ENCODE assay signal across 1 cellular context in the genomic region with DNA sequence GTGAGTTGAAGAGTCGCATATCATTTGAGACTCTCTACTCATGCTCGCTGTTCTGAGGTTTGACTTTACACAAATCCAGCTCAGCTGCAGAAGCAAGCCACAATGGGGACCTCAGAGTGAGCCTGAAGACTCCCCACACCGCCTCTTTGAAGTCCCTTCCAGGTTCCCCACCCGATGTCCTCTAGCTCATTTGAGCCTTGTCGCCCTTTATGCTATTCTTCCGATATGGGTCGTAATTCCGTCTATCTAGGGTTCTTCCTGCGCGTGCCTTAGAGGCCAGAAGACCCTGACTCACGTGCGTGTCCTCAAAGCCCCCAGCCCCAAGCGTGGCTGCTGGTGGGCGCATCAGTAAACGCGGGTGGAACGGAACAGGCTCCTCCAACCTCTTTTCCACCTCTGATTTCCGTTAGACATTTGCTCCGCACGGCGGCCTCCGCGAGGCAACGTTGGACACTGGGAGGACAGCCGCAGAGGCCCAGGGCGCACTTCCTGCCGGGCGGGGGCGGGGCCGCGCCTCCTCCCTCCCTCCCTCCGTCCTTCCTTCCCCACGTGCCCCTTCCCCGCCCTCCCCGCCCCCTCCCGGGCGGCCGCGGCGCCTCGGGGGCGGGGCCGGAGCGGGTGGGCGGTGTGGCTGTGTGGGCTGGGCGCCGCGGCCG.
A peak's percentile ranks its signal among the peaks of the same experiment; 100 is the strongest.
TF ChIP-seq lines count a peak whose summit lies in the region.

A gene with protein sequence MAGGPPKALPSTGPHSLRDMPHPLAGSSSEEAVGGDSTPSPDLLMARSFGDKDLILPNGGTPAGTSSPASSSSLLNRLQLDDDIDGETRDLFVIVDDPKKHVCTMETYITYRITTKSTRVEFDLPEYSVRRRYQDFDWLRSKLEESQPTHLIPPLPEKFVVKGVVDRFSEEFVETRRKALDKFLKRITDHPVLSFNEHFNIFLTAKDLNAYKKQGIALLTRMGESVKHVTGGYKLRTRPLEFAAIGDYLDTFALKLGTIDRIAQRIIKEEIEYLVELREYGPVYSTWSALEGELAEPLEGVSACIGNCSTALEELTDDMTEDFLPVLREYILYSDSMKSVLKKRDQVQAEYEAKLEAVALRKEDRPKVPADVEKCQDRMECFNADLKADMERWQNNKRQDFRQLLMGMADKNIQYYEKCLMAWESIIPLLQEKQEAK (plus strand): TSS at position 650 of the 656 bp plus-strand sequence. CDS start 242 bp downstream, outside the sequence.

TF ChIP-seq in HepG2, 621 proteins besides CTCF, POLR2A, EP300 and RAD21 (continued from another document and continues in another):
- TF ChIP-seq, protein P1, sequence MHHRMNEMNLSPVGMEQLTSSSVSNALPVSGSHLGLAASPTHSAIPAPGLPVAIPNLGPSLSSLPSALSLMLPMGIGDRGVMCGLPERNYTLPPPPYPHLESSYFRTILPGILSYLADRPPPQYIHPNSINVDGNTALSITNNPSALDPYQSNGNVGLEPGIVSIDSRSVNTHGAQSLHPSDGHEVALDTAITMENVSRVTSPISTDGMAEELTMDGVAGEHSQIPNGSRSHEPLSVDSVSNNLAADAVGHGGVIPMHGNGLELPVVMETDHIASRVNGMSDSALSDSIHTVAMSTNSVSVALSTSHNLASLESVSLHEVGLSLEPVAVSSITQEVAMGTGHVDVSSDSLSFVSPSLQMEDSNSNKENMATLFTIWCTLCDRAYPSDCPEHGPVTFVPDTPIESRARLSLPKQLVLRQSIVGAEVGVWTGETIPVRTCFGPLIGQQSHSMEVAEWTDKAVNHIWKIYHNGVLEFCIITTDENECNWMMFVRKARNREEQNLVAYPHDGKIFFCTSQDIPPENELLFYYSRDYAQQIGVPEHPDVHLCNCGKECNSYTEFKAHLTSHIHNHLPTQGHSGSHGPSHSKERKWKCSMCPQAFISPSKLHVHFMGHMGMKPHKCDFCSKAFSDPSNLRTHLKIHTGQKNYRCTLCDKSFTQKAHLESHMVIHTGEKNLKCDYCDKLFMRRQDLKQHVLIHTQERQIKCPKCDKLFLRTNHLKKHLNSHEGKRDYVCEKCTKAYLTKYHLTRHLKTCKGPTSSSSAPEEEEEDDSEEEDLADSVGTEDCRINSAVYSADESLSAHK (CRISPR knock-in tag; IDR thresholded peaks at IDR 0.05; ENCODE audit: borderline replicate concordance): no peak
- TF ChIP-seq ZFP37 (CRISPR knock-in tag; IDR thresholded peaks at IDR 0.05; ENCODE audit: borderline replicate concordance): peak; percentile 78; the same call in 1 of the 2 replicates
- no peak for TF ChIP-seq ZNF850 (CRISPR knock-in tag; conservative IDR thresholded peaks at IDR 0.05)
- peak; percentile 91 for TF ChIP-seq CBX1 (IDR thresholded peaks at IDR 0.05; ENCODE audit: low read depth)
- no peak for TF ChIP-seq NFYB (CRISPR knock-in tag; IDR thresholded peaks at IDR 0.05)
- TF ChIP-seq ZNF446 (CRISPR knock-in tag; IDR thresholded peaks at IDR 0.05): peak; percentile 84; the same call in 1 of the 2 replicates
- TF ChIP-seq, protein P2, sequence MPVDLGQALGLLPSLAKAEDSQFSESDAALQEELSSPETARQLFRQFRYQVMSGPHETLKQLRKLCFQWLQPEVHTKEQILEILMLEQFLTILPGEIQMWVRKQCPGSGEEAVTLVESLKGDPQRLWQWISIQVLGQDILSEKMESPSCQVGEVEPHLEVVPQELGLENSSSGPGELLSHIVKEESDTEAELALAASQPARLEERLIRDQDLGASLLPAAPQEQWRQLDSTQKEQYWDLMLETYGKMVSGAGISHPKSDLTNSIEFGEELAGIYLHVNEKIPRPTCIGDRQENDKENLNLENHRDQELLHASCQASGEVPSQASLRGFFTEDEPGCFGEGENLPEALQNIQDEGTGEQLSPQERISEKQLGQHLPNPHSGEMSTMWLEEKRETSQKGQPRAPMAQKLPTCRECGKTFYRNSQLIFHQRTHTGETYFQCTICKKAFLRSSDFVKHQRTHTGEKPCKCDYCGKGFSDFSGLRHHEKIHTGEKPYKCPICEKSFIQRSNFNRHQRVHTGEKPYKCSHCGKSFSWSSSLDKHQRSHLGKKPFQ (CRISPR knock-in tag; IDR thresholded peaks at IDR 0.05; ENCODE audit: insufficient replicate concordance): peak; percentile 26
- no peak for TF ChIP-seq JARID2 (CRISPR knock-in tag; IDR thresholded peaks at IDR 0.05; ENCODE audit: insufficient replicate concordance)
- TF ChIP-seq ZNF746 (CRISPR knock-in tag; IDR thresholded peaks at IDR 0.05): peak; percentile 93
- TF ChIP-seq, protein P3, sequence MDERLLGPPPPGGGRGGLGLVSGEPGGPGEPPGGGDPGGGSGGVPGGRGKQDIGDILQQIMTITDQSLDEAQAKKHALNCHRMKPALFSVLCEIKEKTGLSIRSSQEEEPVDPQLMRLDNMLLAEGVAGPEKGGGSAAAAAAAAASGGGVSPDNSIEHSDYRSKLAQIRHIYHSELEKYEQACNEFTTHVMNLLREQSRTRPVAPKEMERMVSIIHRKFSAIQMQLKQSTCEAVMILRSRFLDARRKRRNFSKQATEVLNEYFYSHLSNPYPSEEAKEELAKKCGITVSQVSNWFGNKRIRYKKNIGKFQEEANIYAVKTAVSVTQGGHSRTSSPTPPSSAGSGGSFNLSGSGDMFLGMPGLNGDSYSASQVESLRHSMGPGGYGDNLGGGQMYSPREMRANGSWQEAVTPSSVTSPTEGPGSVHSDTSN (CRISPR knock-in tag; IDR thresholded peaks at IDR 0.05): no peak
- TF ChIP-seq NCOR1 (IDR thresholded peaks at IDR 0.05; ENCODE audit: borderline replicate concordance, low read length): no peak
- TF ChIP-seq, protein P4, sequence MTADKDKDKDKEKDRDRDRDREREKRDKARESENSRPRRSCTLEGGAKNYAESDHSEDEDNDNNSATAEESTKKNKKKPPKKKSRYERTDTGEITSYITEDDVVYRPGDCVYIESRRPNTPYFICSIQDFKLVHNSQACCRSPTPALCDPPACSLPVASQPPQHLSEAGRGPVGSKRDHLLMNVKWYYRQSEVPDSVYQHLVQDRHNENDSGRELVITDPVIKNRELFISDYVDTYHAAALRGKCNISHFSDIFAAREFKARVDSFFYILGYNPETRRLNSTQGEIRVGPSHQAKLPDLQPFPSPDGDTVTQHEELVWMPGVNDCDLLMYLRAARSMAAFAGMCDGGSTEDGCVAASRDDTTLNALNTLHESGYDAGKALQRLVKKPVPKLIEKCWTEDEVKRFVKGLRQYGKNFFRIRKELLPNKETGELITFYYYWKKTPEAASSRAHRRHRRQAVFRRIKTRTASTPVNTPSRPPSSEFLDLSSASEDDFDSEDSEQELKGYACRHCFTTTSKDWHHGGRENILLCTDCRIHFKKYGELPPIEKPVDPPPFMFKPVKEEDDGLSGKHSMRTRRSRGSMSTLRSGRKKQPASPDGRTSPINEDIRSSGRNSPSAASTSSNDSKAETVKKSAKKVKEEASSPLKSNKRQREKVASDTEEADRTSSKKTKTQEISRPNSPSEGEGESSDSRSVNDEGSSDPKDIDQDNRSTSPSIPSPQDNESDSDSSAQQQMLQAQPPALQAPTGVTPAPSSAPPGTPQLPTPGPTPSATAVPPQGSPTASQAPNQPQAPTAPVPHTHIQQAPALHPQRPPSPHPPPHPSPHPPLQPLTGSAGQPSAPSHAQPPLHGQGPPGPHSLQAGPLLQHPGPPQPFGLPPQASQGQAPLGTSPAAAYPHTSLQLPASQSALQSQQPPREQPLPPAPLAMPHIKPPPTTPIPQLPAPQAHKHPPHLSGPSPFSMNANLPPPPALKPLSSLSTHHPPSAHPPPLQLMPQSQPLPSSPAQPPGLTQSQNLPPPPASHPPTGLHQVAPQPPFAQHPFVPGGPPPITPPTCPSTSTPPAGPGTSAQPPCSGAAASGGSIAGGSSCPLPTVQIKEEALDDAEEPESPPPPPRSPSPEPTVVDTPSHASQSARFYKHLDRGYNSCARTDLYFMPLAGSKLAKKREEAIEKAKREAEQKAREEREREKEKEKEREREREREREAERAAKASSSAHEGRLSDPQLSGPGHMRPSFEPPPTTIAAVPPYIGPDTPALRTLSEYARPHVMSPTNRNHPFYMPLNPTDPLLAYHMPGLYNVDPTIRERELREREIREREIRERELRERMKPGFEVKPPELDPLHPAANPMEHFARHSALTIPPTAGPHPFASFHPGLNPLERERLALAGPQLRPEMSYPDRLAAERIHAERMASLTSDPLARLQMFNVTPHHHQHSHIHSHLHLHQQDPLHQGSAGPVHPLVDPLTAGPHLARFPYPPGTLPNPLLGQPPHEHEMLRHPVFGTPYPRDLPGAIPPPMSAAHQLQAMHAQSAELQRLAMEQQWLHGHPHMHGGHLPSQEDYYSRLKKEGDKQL (CRISPR knock-in tag; IDR thresholded peaks at IDR 0.05; ENCODE audit: low read depth): no peak
- TF ChIP-seq, protein P5, sequence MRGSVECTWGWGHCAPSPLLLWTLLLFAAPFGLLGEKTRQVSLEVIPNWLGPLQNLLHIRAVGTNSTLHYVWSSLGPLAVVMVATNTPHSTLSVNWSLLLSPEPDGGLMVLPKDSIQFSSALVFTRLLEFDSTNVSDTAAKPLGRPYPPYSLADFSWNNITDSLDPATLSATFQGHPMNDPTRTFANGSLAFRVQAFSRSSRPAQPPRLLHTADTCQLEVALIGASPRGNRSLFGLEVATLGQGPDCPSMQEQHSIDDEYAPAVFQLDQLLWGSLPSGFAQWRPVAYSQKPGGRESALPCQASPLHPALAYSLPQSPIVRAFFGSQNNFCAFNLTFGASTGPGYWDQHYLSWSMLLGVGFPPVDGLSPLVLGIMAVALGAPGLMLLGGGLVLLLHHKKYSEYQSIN (CRISPR knock-in tag; IDR thresholded peaks at IDR 0.05; ENCODE audit: borderline replicate concordance): no peak
- no peak for TF ChIP-seq GLI4 (CRISPR knock-in tag; IDR thresholded peaks at IDR 0.05; ENCODE audit: borderline replicate concordance)
- TF ChIP-seq, protein P6, sequence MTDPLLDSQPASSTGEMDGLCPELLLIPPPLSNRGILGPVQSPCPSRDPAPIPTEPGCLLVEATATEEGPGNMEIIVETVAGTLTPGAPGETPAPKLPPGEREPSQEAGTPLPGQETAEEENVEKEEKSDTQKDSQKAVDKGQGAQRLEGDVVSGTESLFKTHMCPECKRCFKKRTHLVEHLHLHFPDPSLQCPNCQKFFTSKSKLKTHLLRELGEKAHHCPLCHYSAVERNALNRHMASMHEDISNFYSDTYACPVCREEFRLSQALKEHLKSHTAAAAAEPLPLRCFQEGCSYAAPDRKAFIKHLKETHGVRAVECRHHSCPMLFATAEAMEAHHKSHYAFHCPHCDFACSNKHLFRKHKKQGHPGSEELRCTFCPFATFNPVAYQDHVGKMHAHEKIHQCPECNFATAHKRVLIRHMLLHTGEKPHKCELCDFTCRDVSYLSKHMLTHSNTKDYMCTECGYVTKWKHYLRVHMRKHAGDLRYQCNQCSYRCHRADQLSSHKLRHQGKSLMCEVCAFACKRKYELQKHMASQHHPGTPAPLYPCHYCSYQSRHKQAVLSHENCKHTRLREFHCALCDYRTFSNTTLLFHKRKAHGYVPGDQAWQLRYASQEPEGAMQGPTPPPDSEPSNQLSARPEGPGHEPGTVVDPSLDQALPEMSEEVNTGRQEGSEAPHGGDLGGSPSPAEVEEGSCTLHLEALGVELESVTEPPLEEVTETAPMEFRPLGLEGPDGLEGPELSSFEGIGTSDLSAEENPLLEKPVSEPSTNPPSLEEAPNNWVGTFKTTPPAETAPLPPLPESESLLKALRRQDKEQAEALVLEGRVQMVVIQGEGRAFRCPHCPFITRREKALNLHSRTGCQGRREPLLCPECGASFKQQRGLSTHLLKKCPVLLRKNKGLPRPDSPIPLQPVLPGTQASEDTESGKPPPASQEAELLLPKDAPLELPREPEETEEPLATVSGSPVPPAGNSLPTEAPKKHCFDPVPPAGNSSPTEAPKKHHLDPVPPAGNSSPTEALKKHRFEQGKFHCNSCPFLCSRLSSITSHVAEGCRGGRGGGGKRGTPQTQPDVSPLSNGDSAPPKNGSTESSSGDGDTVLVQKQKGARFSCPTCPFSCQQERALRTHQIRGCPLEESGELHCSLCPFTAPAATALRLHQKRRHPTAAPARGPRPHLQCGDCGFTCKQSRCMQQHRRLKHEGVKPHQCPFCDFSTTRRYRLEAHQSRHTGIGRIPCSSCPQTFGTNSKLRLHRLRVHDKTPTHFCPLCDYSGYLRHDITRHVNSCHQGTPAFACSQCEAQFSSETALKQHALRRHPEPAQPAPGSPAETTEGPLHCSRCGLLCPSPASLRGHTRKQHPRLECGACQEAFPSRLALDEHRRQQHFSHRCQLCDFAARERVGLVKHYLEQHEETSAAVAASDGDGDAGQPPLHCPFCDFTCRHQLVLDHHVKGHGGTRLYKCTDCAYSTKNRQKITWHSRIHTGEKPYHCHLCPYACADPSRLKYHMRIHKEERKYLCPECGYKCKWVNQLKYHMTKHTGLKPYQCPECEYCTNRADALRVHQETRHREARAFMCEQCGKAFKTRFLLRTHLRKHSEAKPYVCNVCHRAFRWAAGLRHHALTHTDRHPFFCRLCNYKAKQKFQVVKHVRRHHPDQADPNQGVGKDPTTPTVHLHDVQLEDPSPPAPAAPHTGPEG (CRISPR knock-in tag; IDR thresholded peaks at IDR 0.05): no peak
- TF ChIP-seq ZFP36 (IDR thresholded peaks at IDR 0.05; ENCODE audit: borderline replicate concordance, low read depth, low read length, partially characterized antibody): no peak
- TF ChIP-seq, protein P7, sequence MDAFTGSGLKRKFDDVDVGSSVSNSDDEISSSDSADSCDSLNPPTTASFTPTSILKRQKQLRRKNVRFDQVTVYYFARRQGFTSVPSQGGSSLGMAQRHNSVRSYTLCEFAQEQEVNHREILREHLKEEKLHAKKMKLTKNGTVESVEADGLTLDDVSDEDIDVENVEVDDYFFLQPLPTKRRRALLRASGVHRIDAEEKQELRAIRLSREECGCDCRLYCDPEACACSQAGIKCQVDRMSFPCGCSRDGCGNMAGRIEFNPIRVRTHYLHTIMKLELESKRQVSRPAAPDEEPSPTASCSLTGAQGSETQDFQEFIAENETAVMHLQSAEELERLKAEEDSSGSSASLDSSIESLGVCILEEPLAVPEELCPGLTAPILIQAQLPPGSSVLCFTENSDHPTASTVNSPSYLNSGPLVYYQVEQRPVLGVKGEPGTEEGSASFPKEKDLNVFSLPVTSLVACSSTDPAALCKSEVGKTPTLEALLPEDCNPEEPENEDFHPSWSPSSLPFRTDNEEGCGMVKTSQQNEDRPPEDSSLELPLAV (CRISPR knock-in tag; conservative IDR thresholded peaks at IDR 0.05; ENCODE audit: low read depth): no peak
- peak; percentile 54; the same call in 1 of the 2 replicates for TF ChIP-seq GATA4 (IDR thresholded peaks at IDR 0.05; ENCODE audit: borderline replicate concordance, low read depth)
- peak; percentile 79 for TF ChIP-seq SPEN (CRISPR knock-in tag; IDR thresholded peaks at IDR 0.05; ENCODE audit: low read depth)
- TF ChIP-seq ZSCAN9 (CRISPR knock-in tag; IDR thresholded peaks at IDR 0.05; ENCODE audit: borderline replicate concordance): peak; percentile 84; the same call in 1 of the 2 replicates
- TF ChIP-seq ZNF30 (CRISPR knock-in tag; IDR thresholded peaks at IDR 0.05): no peak
- TF ChIP-seq BRCA1 (CRISPR knock-in tag; IDR thresholded peaks at IDR 0.05): no peak
- TF ChIP-seq AKAP8 (CRISPR knock-in tag; IDR thresholded peaks at IDR 0.05): no peak
